ENCODE assay signal across 10 cellular contexts in the genomic region with DNA sequence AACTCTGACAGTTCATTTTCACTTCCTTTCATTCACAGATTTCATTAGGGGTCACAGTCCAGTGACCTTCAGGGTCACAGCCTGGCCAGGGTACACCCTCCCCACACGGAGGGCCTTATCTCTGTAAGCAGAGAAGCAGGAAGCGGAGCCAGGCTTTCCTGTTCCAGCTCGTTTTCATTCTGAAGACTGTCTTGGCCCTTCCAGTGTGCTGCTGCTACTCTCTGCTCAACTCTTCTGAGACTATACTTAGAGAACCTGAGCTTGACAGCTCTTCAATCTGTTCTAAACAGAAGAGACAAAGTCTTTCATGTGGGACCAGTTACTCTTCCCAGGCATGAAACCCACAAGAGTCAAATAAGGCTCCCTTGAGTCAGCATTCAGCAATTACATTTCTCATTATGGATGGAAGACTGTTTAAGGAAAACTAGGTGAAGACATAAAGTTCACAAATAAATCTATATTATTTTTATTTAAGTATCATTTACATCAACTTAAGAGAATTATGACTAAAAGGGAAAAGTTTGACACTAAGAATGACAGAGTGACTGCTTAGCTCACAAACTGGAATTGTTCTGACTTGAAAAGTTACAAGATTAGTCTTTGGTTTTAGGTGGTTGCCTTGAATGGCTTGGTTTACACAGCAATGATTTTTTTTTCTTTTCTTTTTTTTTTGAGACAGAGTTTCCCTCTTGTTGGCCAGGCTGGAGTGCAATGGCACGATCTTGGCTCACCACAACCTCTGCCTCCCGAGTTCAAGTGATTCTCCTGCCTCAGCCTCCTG. TPM values are rescaled to one million over a fixed set of nuclear protein-coding genes. Genes with fewer than 3 reads are reported as not detected.
A peak's percentile ranks its signal among the peaks of the same experiment; 100 is the strongest.
DNase-seq lines count a peak whose midpoint lies in the region; ATAC-seq and TF ChIP-seq lines count a peak whose summit lies in the region.
"Had no signal": no experiment of that assay in that cellular context is flagged by ENCODE, and none has a peak within 500 bp of the region (broad histone marks: within the 10 kb centered on the region; RNA-seq: fewer than 3 reads in every experiment).

No MANE protein-coding gene starts in this region.

- H4K20me1 ChIP-seq in OCI-LY1 (ENCODE audit: insufficient read depth, low read length): no peaks in the 10 kb centered on the region

- H3K36me3 Mint-ChIP-seq in endothelial cell (ENCODE audit: low read depth, unreplicated experiment): peaks cover 25% of the 10 kb centered on the region

- H3K79me2 ChIP-seq in OCI-LY1 (ENCODE audit: insufficient read depth, low read length): no peaks in the 10 kb centered on the region

- peaks cover 14% of the 10 kb centered on the region for H3K27me3 ChIP-seq in OCI-LY1 (ENCODE audit: insufficient read depth, low read length)
- H3K27me3 ChIP-seq in psoas muscle (ENCODE audit: insufficient read depth in 3 of 3, low read length in 2 of 3): peaks cover 3 to 32% (median 10%) of the 10 kb centered on the region in 3 donors
- H3K27me3 ChIP-seq in colonic mucosa: peaks cover 19% of the 10 kb centered on the region

- intact Hi-C loops in psoas muscle (cut with DNase I): no loop called here
- intact Hi-C loops in colonic mucosa (cut with DNase I): no loop called here

- peaks cover 2% of the 10 kb centered on the region for H3K27me3 Mint-ChIP-seq in endothelial cell (ENCODE audit: unreplicated experiment)

- H3K9me3 ChIP-seq in OCI-LY1 (ENCODE audit: low read length) (no peaks in the 10 kb centered on the region), psoas muscle (no peaks in the 10 kb centered on the region), colonic mucosa (no peaks in the 10 kb centered on the region)
- H3K9me3 ChIP-seq: thoracic aorta had no signal

- H3K36me3 ChIP-seq in OCI-LY1 (ENCODE audit: insufficient read depth, low read length) (no peaks in the 10 kb centered on the region), psoas muscle (ENCODE audit: insufficient read depth in 1 of 2, low read depth in 1 of 2) (no peaks in the 10 kb centered on the region), colonic mucosa (no peaks in the 10 kb centered on the region)
- H3K36me3 ChIP-seq: thoracic aorta had no signal

- no peak overlapping the region for H3K4me3 ChIP-seq in OCI-LY1 (ENCODE audit: low read depth, low read length, poor library complexity, severe bottlenecking)
- H3K4me3 ChIP-seq in psoas muscle: peak overlapping the region; percentile 29
- H3K4me3 ChIP-seq in colonic mucosa: no peak overlapping the region
- H3K4me3 ChIP-seq: skin epidermis, thoracic aorta had no signal

- peak overlapping the region; percentile 98 for H3K27ac Mint-ChIP-seq in endothelial cell (ENCODE audit: unreplicated experiment)

- DNase-seq in GM13977 (ENCODE audit: low spot score) (peak; percentile 50), endothelial cell (ENCODE audit: low spot score) (peak; percentile 75), psoas muscle (peak in 1 of 2 donors; percentile 60), glomerular visceral epithelial cell (ENCODE audit: extremely low spot score) (no peak), colonic mucosa (no peak), DMS 273 (lab: John Stamatoyannopoulos, UW; ENCODE audit: unreplicated experiment) (no peak)

- H2AFZ ChIP-seq in OCI-LY1 (ENCODE audit: low read length): no peak overlapping the region

- H3K9ac ChIP-seq in OCI-LY1 (ENCODE audit: low read length): no peak overlapping the region
- H3K9ac ChIP-seq in colonic mucosa (ENCODE audit: low read depth in 2 of 2, low read length in 2 of 2): no peak overlapping the region

- TF ChIP-seq CTCF in GM13977 (IDR thresholded peaks at IDR 0.05; ENCODE audit: extremely low read depth, insufficient read depth, missing control alignments): no peak
- TF ChIP-seq CTCF in OCI-LY1 (IDR thresholded peaks at IDR 0.05; ENCODE audit: low read length): no peak
- no peak for TF ChIP-seq CTCF in endothelial cell (IDR thresholded peaks at IDR 0.05; ENCODE audit: unreplicated experiment)
- no peak for TF ChIP-seq CTCF in psoas muscle (IDR thresholded peaks at IDR 0.05)
- no peak for TF ChIP-seq CTCF in colonic mucosa (IDR thresholded peaks at IDR 0.05)

- WGBS in psoas muscle, 3 donors: 44 to 56% (median 45%) methylated on average over 5 of the region's 5 CpGs

- peaks cover 69% of the 10 kb centered on the region for H3K4me1 Mint-ChIP-seq in endothelial cell (ENCODE audit: unreplicated experiment)

- peak overlapping the region; percentile 9; the same call in 1 of the 2 replicates for H3K4me2 ChIP-seq in OCI-LY1 (ENCODE audit: low read length)

- H3F3A ChIP-seq in OCI-LY1 (ENCODE audit: insufficient read depth, low read length): no peaks in the 10 kb centered on the region

- H3K9me3 Mint-ChIP-seq in endothelial cell (ENCODE audit: unreplicated experiment): no peaks in the 10 kb centered on the region

- H3K27ac ChIP-seq in OCI-LY1 (ENCODE audit: low read depth, low read length, poor library complexity, severe bottlenecking): peak overlapping the region; percentile 41
- H3K27ac ChIP-seq in psoas muscle: peak overlapping the region; percentile 41
- H3K27ac ChIP-seq in colonic mucosa: no peak overlapping the region
- H3K27ac ChIP-seq: thoracic aorta had no signal

- H3K9me2 ChIP-seq in OCI-LY1 (ENCODE audit: low read depth, low read length): no peaks in the 10 kb centered on the region

- in situ Hi-C loops in GM13977 (cut with MboI; ENCODE audit: low pct_unique_long_range_greater_than_20kb, low sequenced_read_pairs, unreplicated experiment): no loop called here

- H3K4me1 ChIP-seq in OCI-LY1 (ENCODE audit: insufficient read depth, low read length, severe bottlenecking) (peaks cover 47% of the 10 kb centered on the region), psoas muscle (no peaks in the 10 kb centered on the region), colonic mucosa (peaks cover 5% of the 10 kb centered on the region)

- peak overlapping the region; percentile 83 for H3K4me3 Mint-ChIP-seq in endothelial cell (ENCODE audit: unreplicated experiment)

- ATAC-seq in psoas muscle: peak in 2 of 4 donors; percentile 40 to 52
- ATAC-seq in GM21619 (IDR thresholded peaks at IDR 0.05; ENCODE audit: unreplicated experiment): no peak

RNA-seq across cellular contexts. Expression of a gene that starts 4.8 kb away (rescaled TPM):
- total RNA-seq in endothelial cell (ENCODE audit: unreplicated experiment): 27.8 TPM
- total RNA-seq in psoas muscle: under 1 TPM; 0.50 to 0.97 (median 0.68) TPM
- polyA plus RNA-seq in psoas muscle: 1 to 10 TPM in 1 of 3 donors, under 1 TPM in 2; 0.69 to 2.3 (median 0.99) TPM
- total RNA-seq in colonic mucosa: under 1 TPM; 0.42 to 0.67 TPM

RNA-seq across cellular contexts. Expression of a gene that starts 5.0 kb away (rescaled TPM):
- total RNA-seq in endothelial cell (ENCODE audit: unreplicated experiment) (79.3 TPM), psoas muscle (1 to 10 TPM; 5.6 to 7.4 (median 7.0) TPM), colonic mucosa (1 to 10 TPM; 1.7 to 3.9 TPM)
- 1 to 10 TPM; 4.0 to 6.2 (median 4.3) TPM for polyA plus RNA-seq in psoas muscle

Comparison
In these comparisons a context has a peak if more than half of its experiments do, and no peak if none do; other contexts are left out.
1. DNase-seq: peak in GM13977 (single experiment) and endothelial cell (single experiment); none in glomerular visceral epithelial cell (single experiment), colonic mucosa (single experiment) and DMS 273 (single experiment).
2. RNA of a gene that starts 4.8 kb away (total RNA-seq): 27.8 TPM in endothelial cell (single experiment); 0.50 to 0.97 TPM in psoas muscle and 0.42 to 0.67 TPM in colonic mucosa; every median in the first group is over 10 times any median in the second.